In the genomic region with DNA sequence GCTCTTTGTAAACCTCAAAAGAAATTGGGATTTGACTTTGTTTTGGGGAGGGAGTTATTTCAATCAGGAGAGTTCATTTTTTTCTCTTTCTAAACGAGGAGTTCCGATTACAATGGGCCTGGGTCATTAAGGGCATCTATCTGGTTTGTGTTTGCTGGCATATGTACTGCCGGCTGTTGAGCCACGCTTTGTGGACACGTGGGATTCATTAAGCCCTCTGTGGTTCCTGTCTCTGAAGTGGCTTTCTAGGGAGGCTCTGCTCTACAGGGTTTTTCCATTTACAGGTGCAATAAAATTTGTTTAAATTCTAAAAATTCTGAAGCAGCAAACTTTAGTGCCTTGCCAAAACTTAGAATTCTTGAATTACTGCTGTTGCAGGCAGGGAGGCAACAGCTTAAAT, we compare ENCODE assay signal across 13 cellular contexts. TPM values are rescaled to one million over a fixed set of nuclear protein-coding genes. Genes with fewer than 3 reads are reported as not detected.
DNase-seq lines count a peak whose midpoint lies in the region; ATAC-seq and TF ChIP-seq lines count a peak whose summit lies in the region.
"Had no signal": no experiment of that assay in that cellular context is flagged by ENCODE, and none has a peak within 500 bp of the region (broad histone marks: within the 10 kb centered on the region; RNA-seq: fewer than 3 reads in every experiment).

No MANE protein-coding gene starts in this region.

- no peaks in the 10 kb centered on the region for H3K9me3 Mint-ChIP-seq in activated CD4-positive, alpha-beta T cell treated with anti-CD3 and anti-CD28 coated beads, Interleukin-2, amount 10 ng/mL, durations not matched to agents 24 days and 14 days
- no peaks in the 10 kb centered on the region for H3K9me3 Mint-ChIP-seq in dendritic cell treated with granulocyte-macrophage colony-stimulating factor and Interleukin-4, amounts not matched to agents 40 ng/mL and 50 ng/mL, for 4 days

- no peak overlapping the region for H4K8ac ChIP-seq in trophoblast cell (ENCODE audit: low read depth, low read length)

- intact Hi-C loops in activated CD4-positive, alpha-beta T cell treated with anti-CD3 and anti-CD28 coated beads, Interleukin-2, amount 10 ng/mL, durations not matched to agents 24 days and 14 days (cut with micrococcal nuclease) = no loop called here
- intact Hi-C loops in dendritic cell treated with granulocyte-macrophage colony-stimulating factor and Interleukin-4, amounts not matched to agents 40 ng/mL and 50 ng/mL, for 4 days (cut with micrococcal nuclease) = no loop called here
- intact Hi-C loops in spleen (cut with DNase I; ENCODE audit: low total_unique reads) = no loop called here

- no peak overlapping the region for H2BK5ac ChIP-seq in trophoblast cell (ENCODE audit: low read depth, low read length, poor library complexity)

- H3K9me3 ChIP-seq in spleen (no peaks in the 10 kb centered on the region), trophoblast cell (ENCODE audit: insufficient read depth, low read depth, low read length) (no peaks in the 10 kb centered on the region)
- H3K9me3 ChIP-seq: left lung had no signal

- no peak for ATAC-seq in GM21390 (IDR thresholded peaks at IDR 0.05; ENCODE audit: unreplicated experiment)
- ATAC-seq: left lung had no signal

- TF ChIP-seq CTCF in spleen (IDR thresholded peaks at IDR 0.05 in 8 of 11, conservative IDR thresholded peaks at IDR 0.05 in 3 of 11) = no peak

- no peak overlapping the region for H3K18ac ChIP-seq in trophoblast cell (ENCODE audit: low read length)

- H3K79me2 ChIP-seq in trophoblast cell (ENCODE audit: control insufficient read depth, insufficient read depth, low read length, poor library complexity) = no peaks in the 10 kb centered on the region

- H3K27me3 ChIP-seq in spleen (replicated peaks in 1 of 7) (no peaks in the 10 kb centered on the region), trophoblast cell (ENCODE audit: insufficient read depth, low read length) (no peaks in the 10 kb centered on the region)
- H3K27me3 ChIP-seq: left lung had no signal

- WGBS in spleen, 5 donors = 46 to 63% (median 54%) methylated on average over 5 of the region's 5 CpGs
- WGBS in trophoblast cell (ENCODE audit: extremely low coverage, insufficient coverage, insufficient read length) = no CpG with 5 or more reads among the region's 5 CpGs

- no peak overlapping the region for H2BK120ac ChIP-seq in trophoblast cell (ENCODE audit: insufficient read depth, low read length, poor library complexity)

- no peak for TF ChIP-seq POLR2A in spleen (IDR thresholded peaks at IDR 0.05)

- no peak overlapping the region for H3K23ac ChIP-seq in trophoblast cell (ENCODE audit: low read length)

- no peak overlapping the region for H3K4ac ChIP-seq in trophoblast cell (ENCODE audit: low read depth, low read length)

- no peak overlapping the region for H3K9ac ChIP-seq in trophoblast cell (ENCODE audit: low read length)

- H3K4me3 ChIP-seq in spleen (peak overlapping the region in 1 of 8 donors; percentile 52), trophoblast cell (ENCODE audit: low read depth, low read length) (no peak overlapping the region)
- H3K4me3 ChIP-seq: left lung had no signal

- no peak overlapping the region for H4K91ac ChIP-seq in trophoblast cell (ENCODE audit: low read depth, low read length)

- H3K36me3 ChIP-seq in spleen (peaks cover 0 to 51% (median 2%) of the 10 kb centered on the region in 6 donors), trophoblast cell (ENCODE audit: control insufficient read depth in 1 of 2, insufficient read depth in 2 of 2, low read length in 2 of 2) (peaks cover 0 to 1% of the 10 kb centered on the region in 2 experiments)

- no peak overlapping the region for H3K4me2 ChIP-seq in trophoblast cell (ENCODE audit: low read length)

- no peak overlapping the region for H2BK12ac ChIP-seq in trophoblast cell (ENCODE audit: low read length)

- peaks cover 7 to 69% (median 35%) of the 10 kb centered on the region in 6 donors for H3K4me1 ChIP-seq in spleen
- H3K4me1 ChIP-seq in trophoblast cell (ENCODE audit: control insufficient read depth in 1 of 2, insufficient read depth in 2 of 2, low read length in 2 of 2) = peaks cover 1 to 3% of the 10 kb centered on the region in 2 experiments

- H4K12ac ChIP-seq in trophoblast cell (ENCODE audit: low read depth, low read length) = no peak overlapping the region

- no peak overlapping the region for H2AFZ ChIP-seq in trophoblast cell (ENCODE audit: insufficient read depth, low read length, poor library complexity)

- no peaks in the 10 kb centered on the region for H3K79me1 ChIP-seq in trophoblast cell (ENCODE audit: low read length)

- H3K27ac Mint-ChIP-seq in activated CD4-positive, alpha-beta T cell treated with anti-CD3 and anti-CD28 coated beads, Interleukin-2, amount 10 ng/mL, durations not matched to agents 24 days and 14 days = peak overlapping the region; percentile 46
- peak overlapping the region; percentile 18 for H3K27ac Mint-ChIP-seq in dendritic cell treated with granulocyte-macrophage colony-stimulating factor and Interleukin-4, amounts not matched to agents 40 ng/mL and 50 ng/mL, for 4 days

- peaks cover 32% of the 10 kb centered on the region for H3K4me1 Mint-ChIP-seq in activated CD4-positive, alpha-beta T cell treated with anti-CD3 and anti-CD28 coated beads, Interleukin-2, amount 10 ng/mL, durations not matched to agents 24 days and 14 days
- peaks cover 14% of the 10 kb centered on the region for H3K4me1 Mint-ChIP-seq in dendritic cell treated with granulocyte-macrophage colony-stimulating factor and Interleukin-4, amounts not matched to agents 40 ng/mL and 50 ng/mL, for 4 days (ENCODE audit: low read depth)

- H3K27me3 Mint-ChIP-seq in activated CD4-positive, alpha-beta T cell treated with anti-CD3 and anti-CD28 coated beads, Interleukin-2, amount 10 ng/mL, durations not matched to agents 24 days and 14 days = no peaks in the 10 kb centered on the region
- H3K27me3 Mint-ChIP-seq in dendritic cell treated with granulocyte-macrophage colony-stimulating factor and Interleukin-4, amounts not matched to agents 40 ng/mL and 50 ng/mL, for 4 days = no peaks in the 10 kb centered on the region

- DNase-seq in activated CD4-positive, alpha-beta T cell treated with anti-CD3 and anti-CD28 coated beads, Interleukin-2, amount 10 ng/mL, durations not matched to agents 24 days and 14 days = no peak
- no peak for DNase-seq in activated CD4-positive, alpha-beta T cell treated with anti-CD3 and anti-CD28 coated beads for 4 hours
- DNase-seq in NCI-H1092 treated with DMSO at 0.1 percent for 48 hours (lab: John Stamatoyannopoulos, UW) (peak; percentile 61), spleen (no peak), SK-N-DZ (ENCODE audit: low spot score) (no peak), trophoblast cell (no peak)
- DNase-seq: anterior cingulate cortex; effector CD8-positive, alpha-beta T cell; left lung; NCI-H1436 treated with DMSO at 0.1 percent for 48 hours; occipital lobe had no signal

- H3K27ac ChIP-seq in spleen (peak overlapping the region in 6 of 8 donors; percentile 73 to 90 (median 88)), trophoblast cell (ENCODE audit: low read depth, low read length) (no peak overlapping the region)

- no peak overlapping the region for H2AK5ac ChIP-seq in trophoblast cell (ENCODE audit: low read length)

- peak overlapping the region; percentile 25 for H3K4me3 Mint-ChIP-seq in activated CD4-positive, alpha-beta T cell treated with anti-CD3 and anti-CD28 coated beads, Interleukin-2, amount 10 ng/mL, durations not matched to agents 24 days and 14 days
- no peak overlapping the region for H3K4me3 Mint-ChIP-seq in dendritic cell treated with granulocyte-macrophage colony-stimulating factor and Interleukin-4, amounts not matched to agents 40 ng/mL and 50 ng/mL, for 4 days

- peaks cover 22% of the 10 kb centered on the region for H3K36me3 Mint-ChIP-seq in activated CD4-positive, alpha-beta T cell treated with anti-CD3 and anti-CD28 coated beads, Interleukin-2, amount 10 ng/mL, durations not matched to agents 24 days and 14 days (ENCODE audit: low read depth)
- H3K36me3 Mint-ChIP-seq in dendritic cell treated with granulocyte-macrophage colony-stimulating factor and Interleukin-4, amounts not matched to agents 40 ng/mL and 50 ng/mL, for 4 days (ENCODE audit: low read depth) = peaks cover 71% of the 10 kb centered on the region

- H3K14ac ChIP-seq in trophoblast cell (ENCODE audit: low read length) = no peak overlapping the region

RNA-seq across cellular contexts. Expression of gene GNS, which starts 57.9 kb away (rescaled TPM):
- 19.9 and 20.5 TPM in 2 replicates for total RNA-seq in activated CD4-positive, alpha-beta T cell treated with anti-CD3 and anti-CD28 coated beads, Interleukin-2, amount 10 ng/mL, durations not matched to agents 24 days and 14 days
- 100 to 1,000 TPM in 6 of 7 donors, 10 to 100 TPM in 1; 99.4 to 154 (median 130) TPM for total RNA-seq in spleen
- polyA plus RNA-seq in spleen = 10 to 100 TPM in 2 of 3 donors, 1 to 10 TPM in 1; 8.3 to 17.1 (median 13.8) TPM
- polyA plus RNA-seq in SK-N-DZ (2014; cell fraction: cytosol; rRNA removed) = 30.1 and 37.4 TPM in 2 replicates
- polyA plus RNA-seq in SK-N-DZ (2014; cell fraction: nucleus; rRNA removed) = 11.5 and 14.5 TPM in 2 replicates
- 59.1 and 61.4 TPM in 2 replicates for polyA plus RNA-seq in trophoblast cell (2013)
